Comparison of ENCODE assay signal across 25 cellular contexts in genomic region chr15:67570875-67571642, GRCh38.
"Had no signal": no experiment of that assay in that cellular context is flagged by ENCODE, and none has a peak within 500 bp of the region (broad histone marks: within the 10 kb centered on the region; RNA-seq: fewer than 3 reads in every experiment).

No MANE protein-coding gene starts in this region.

- H3K9me3 ChIP-seq: adrenal gland, SJSA1 had no signal

- DNase-seq: activated CD4-positive, alpha-beta T cell treated with anti-CD3 and anti-CD28 coated beads for 48 hours; activated CD4-positive, alpha-beta T cell treated with anti-CD3 and anti-CD28 coated beads, Interleukin-2, amount 50 U/mL, for 4 hours; activated CD4-positive, CD25-positive, alpha-beta regulatory T cell treated with anti-CD3 and anti-CD28 coated beads, Interleukin-2, amount 50 U/mL, for 72 hours; activated CD8-positive, alpha-beta memory T cell treated with anti-CD3 and anti-CD28 coated beads for 24 hours; activated gamma-delta T cell treated with Interleukin-2 at 50 U/mL for 16 hours; activated naive CD4-positive, alpha-beta T cell treated with anti-CD3 and anti-CD28 coated beads, Interleukin-2, amount 50 U/mL, for 16 hours; activated naive CD8-positive, alpha-beta T cell treated with anti-CD3 and anti-CD28 coated beads, Interleukin-2, amount 10 ng/mL, durations not matched to agents 7 days and 5 days; activated T-cell treated with anti-CD3 and anti-CD28 coated beads, Interleukin-2, amount 50 U/mL, for 4 hours; adrenal gland; anterior cingulate cortex; NCI-H1105 treated with DMSO at 0.1 percent for 48 hours; NCI-H1436 treated with DMSO at 0.1 percent for 48 hours; NCI-H187; NCI-H2081; NCI-H510A treated with DMSO at 0.1 percent for 48 hours; NCI-H69; NK-92 treated with Interleukin-12 subunit alpha and Interleukin-12 subunit beta, amount 100 ng/mL, for 24 hours; OCI-M1; SHP77; T-helper 17 cell; T-helper 9 cell had no signal

- H3K27me3 ChIP-seq: adrenal gland, SJSA1 had no signal

- H3K27ac Mint-ChIP-seq: activated naive CD8-positive, alpha-beta T cell treated with anti-CD3 and anti-CD28 coated beads, Interleukin-2, amount 10 ng/mL, durations not matched to agents 7 days and 5 days; activated T-helper 2 cell treated with anti-CD3 and anti-CD28 coated beads, Interferon-gamma antibody, Interleukin-2, Interleukin-4, amounts not matched to agents 10 μg/mL and 5 μg/mL and 100 μg/mL, durations not matched to agents 14 hours and 24 hours and 36 hours; T-helper 17 cell; WTC11 had no signal

- H3K4me3 ChIP-seq: adrenal gland, SJSA1 had no signal

- H3K27me3 Mint-ChIP-seq: activated naive CD8-positive, alpha-beta T cell treated with anti-CD3 and anti-CD28 coated beads, Interleukin-2, amount 10 ng/mL, durations not matched to agents 7 days and 5 days; T-helper 17 cell had no signal

- H3K27ac ChIP-seq: adrenal gland, SJSA1 had no signal

- H3K36me3 Mint-ChIP-seq: WTC11 had no signal

- ATAC-seq: activated T-cell treated with anti-CD3 and anti-CD28 coated beads, Interleukin-2, amount 50 U/mL, for 4 hours; SK-N-SH treated with all-trans-retinoic acid at 6 μM for 48 hours; T-helper 17 cell; WTC11 had no signal

- H3K4me3 Mint-ChIP-seq: activated naive CD8-positive, alpha-beta T cell treated with anti-CD3 and anti-CD28 coated beads, Interleukin-2, amount 10 ng/mL, durations not matched to agents 7 days and 5 days; activated T-cell treated with anti-CD3 and anti-CD28 coated beads, Interleukin-2, amount 50 U/mL, for 4 hours; T-helper 17 cell; WTC11 had no signal

- H3K36me3 ChIP-seq: adrenal gland had no signal

- H3K9me3 Mint-ChIP-seq: activated naive CD8-positive, alpha-beta T cell treated with anti-CD3 and anti-CD28 coated beads, Interleukin-2, amount 10 ng/mL, durations not matched to agents 7 days and 5 days; activated T-cell treated with anti-CD3 and anti-CD28 coated beads, Interleukin-2, amount 50 U/mL, for 4 hours; activated T-helper 2 cell treated with anti-CD3 and anti-CD28 coated beads, Interferon-gamma antibody, Interleukin-2, Interleukin-4, amounts not matched to agents 10 μg/mL and 5 μg/mL and 100 μg/mL, durations not matched to agents 14 hours and 24 hours and 36 hours; WTC11 had no signal
